ENCODE assay signal across 19 cellular contexts in the genomic region with DNA sequence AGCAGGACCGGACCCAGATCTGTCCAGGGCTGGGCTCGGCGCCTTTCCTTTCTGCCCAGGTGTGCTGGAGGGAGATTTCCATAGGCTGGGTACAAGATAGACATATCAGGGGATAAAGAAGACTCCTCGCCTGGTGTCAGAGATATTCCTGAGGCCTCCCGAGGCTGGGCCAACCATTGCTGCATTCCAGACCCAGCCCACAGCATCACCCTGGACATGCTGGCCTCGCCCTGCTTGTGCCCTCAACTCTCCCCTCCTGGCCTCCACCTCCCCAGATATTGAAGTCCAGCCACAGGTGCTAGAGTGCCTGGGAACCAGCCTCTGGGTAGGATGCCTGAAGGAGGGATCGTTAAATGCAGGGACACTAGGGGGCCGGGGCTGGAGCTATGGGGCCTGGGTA. TPM values are rescaled to one million over a fixed set of nuclear protein-coding genes. Genes with fewer than 3 reads are reported as not detected.
DNase-seq lines count a peak whose midpoint lies in the region; ATAC-seq, FAIRE-seq and TF ChIP-seq lines count a peak whose summit lies in the region.
"Had no signal": no experiment of that assay in that cellular context is flagged by ENCODE, and none has a peak within 500 bp of the region (broad histone marks: within the 10 kb centered on the region; RNA-seq: fewer than 3 reads in every experiment).

No MANE protein-coding gene starts in this region.

- H3K36me3 Mint-ChIP-seq in naive thymus-derived CD4-positive, alpha-beta T cell = no peaks in the 10 kb centered on the region
- H3K36me3 Mint-ChIP-seq: CD4-positive, alpha-beta memory T cell had no signal

- CTCF ChIA-PET in naive thymus-derived CD4-positive, alpha-beta T cell (lab: Charles Lee) = interaction anchor here (0.6 kb wide), 1 partner anchor 19 kb away, joined by 3 read pairs; no protein-coding TSS in a partner anchor

- H3K27ac ChIP-seq in left ventricle myocardium inferior (replicated peaks) (peak overlapping the region; percentile 84), kidney (ENCODE audit: low read depth in 2 of 2, low read length in 2 of 2) (no peak overlapping the region), gastrocnemius medialis (peak overlapping the region in 2 of 4 donors; percentile 58 to 64)
- no peak overlapping the region for H3K27ac ChIP-seq in naive thymus-derived CD4-positive, alpha-beta T cell (ENCODE audit: low read depth, low read length)
- H3K27ac ChIP-seq: A549, C4-2B had no signal

- H3K36me3 ChIP-seq in left ventricle myocardium inferior = no peaks in the 10 kb centered on the region
- H3K36me3 ChIP-seq in kidney (ENCODE audit: control insufficient read depth in 1 of 2, insufficient read depth in 2 of 2, low read length in 2 of 2) = no peaks in the 10 kb centered on the region
- no peaks in the 10 kb centered on the region for H3K36me3 ChIP-seq in gastrocnemius medialis
- H3K36me3 ChIP-seq in naive thymus-derived CD4-positive, alpha-beta T cell (ENCODE audit: control insufficient read depth in 2 of 3, insufficient read depth in 3 of 3, low read length in 3 of 3) = no peaks in the 10 kb centered on the region
- H3K36me3 ChIP-seq: BE2C had no signal

- ATAC-seq in left cardiac atrium (no peak), gastrocnemius medialis (no peak), HG03457 (IDR thresholded peaks at IDR 0.05; ENCODE audit: unreplicated experiment) (no peak)
- no peak for ATAC-seq in naive thymus-derived CD4-positive, alpha-beta T cell
- ATAC-seq: A549, GM12878, HCT116, HepG2 had no signal

- H3K4me3 ChIP-seq in left ventricle myocardium inferior = peak overlapping the region; percentile 60
- no peak overlapping the region for H3K4me3 ChIP-seq in kidney (ENCODE audit: low read length in 2 of 2)
- peak overlapping the region in 3 of 4 donors; percentile 14 to 47 (median 23) for H3K4me3 ChIP-seq in gastrocnemius medialis
- H3K4me3 ChIP-seq in naive thymus-derived CD4-positive, alpha-beta T cell (ENCODE audit: low read length) = no peak overlapping the region
- H3K4me3 ChIP-seq: A549, GM12878 had no signal

- H3K4me1 ChIP-seq in left ventricle myocardium inferior (peaks cover 36% of the 10 kb centered on the region), kidney (ENCODE audit: control insufficient read depth in 1 of 2, insufficient read depth in 1 of 2, low read depth in 1 of 2, low read length in 2 of 2) (peaks cover 5% of the 10 kb centered on the region in 2 donors), gastrocnemius medialis (peaks cover 3 to 6% of the 10 kb centered on the region in 2 donors)
- no peaks in the 10 kb centered on the region for H3K4me1 ChIP-seq in naive thymus-derived CD4-positive, alpha-beta T cell (ENCODE audit: control insufficient read depth in 2 of 2, insufficient read depth in 2 of 2, low read length in 2 of 2)
- H3K4me1 ChIP-seq: BE2C had no signal

- H3K27me3 ChIP-seq in left ventricle myocardium inferior (ENCODE audit: low read depth) (no peaks in the 10 kb centered on the region), gastrocnemius medialis (peaks cover 0 to 3% (median 0%) of the 10 kb centered on the region in 3 donors)
- no peaks in the 10 kb centered on the region for H3K27me3 ChIP-seq in naive thymus-derived CD4-positive, alpha-beta T cell (ENCODE audit: control insufficient read depth in 2 of 2, insufficient read depth in 2 of 2, low read length in 2 of 2)
- H3K27me3 ChIP-seq: BE2C had no signal

- no peaks in the 10 kb centered on the region for H3K9me3 Mint-ChIP-seq in naive thymus-derived CD4-positive, alpha-beta T cell
- H3K9me3 Mint-ChIP-seq: CD4-positive, alpha-beta memory T cell had no signal

- TF ChIP-seq CTCF in left ventricle myocardium inferior (IDR thresholded peaks at IDR 0.05; ENCODE audit: borderline replicate concordance) (no peak), kidney (IDR thresholded peaks at IDR 0.05; ENCODE audit: borderline replicate concordance, extremely low read depth, insufficient read depth) (no peak), gastrocnemius medialis (IDR thresholded peaks at IDR 0.05 in 4 of 5, conservative IDR thresholded peaks at IDR 0.05 in 1 of 5) (no peak)

- in situ Hi-C loops in gastrocnemius medialis (cut with MboI; ENCODE audit: low sequenced_read_pairs in 4 of 4) = loop anchor here in 1 of 4 donors (10.0 kb wide), 2 partner anchors 64 to 154 kb away; a partner anchor contains a TSS

- no peak for TF ChIP-seq POLR2A in gastrocnemius medialis (IDR thresholded peaks at IDR 0.05)

- intact Hi-C loops in left ventricle myocardium inferior (cut with micrococcal nuclease) = loop anchor here (10.0 kb wide), 1 partner anchor 64 kb away; a partner anchor contains a TSS
- intact Hi-C loops in left cardiac atrium (cut with DNase I) = loop anchor here (10.0 kb wide), 2 partner anchors 74 to 154 kb away; a partner anchor contains a TSS
- intact Hi-C loops in kidney (cut with DNase I) = loop anchor here (10.0 kb wide), 1 partner anchor 64 kb away; a partner anchor contains a TSS
- intact Hi-C loops in gastrocnemius medialis (cut with DNase I; ENCODE audit: low total_unique reads) = no loop called here
- intact Hi-C loops in naive thymus-derived CD4-positive, alpha-beta T cell (cut with micrococcal nuclease) = no loop called here

- no peak for DNase-seq in left ventricle myocardium inferior
- DNase-seq in left cardiac atrium = no peak
- peak; percentile 57 for DNase-seq in kidney
- no peak for DNase-seq in gastrocnemius medialis
- DNase-seq in naive thymus-derived CD4-positive, alpha-beta T cell = no peak
- DNase-seq: BE2C; CD4-positive, alpha-beta memory T cell; DMS79 had no signal

- H3K9me3 ChIP-seq in left ventricle myocardium inferior (replicated peaks) (no peaks in the 10 kb centered on the region), kidney (ENCODE audit: control insufficient read depth in 1 of 2, low read length in 2 of 2) (no peaks in the 10 kb centered on the region), gastrocnemius medialis (no peaks in the 10 kb centered on the region)
- H3K9me3 ChIP-seq in naive thymus-derived CD4-positive, alpha-beta T cell (ENCODE audit: control insufficient read depth in 2 of 3, low read length in 3 of 3) = no peaks in the 10 kb centered on the region
- H3K9me3 ChIP-seq: A549, BE2C had no signal

- no peak overlapping the region for H3K9ac ChIP-seq in kidney (ENCODE audit: low read length in 2 of 2)

- no peak overlapping the region for H3K4me3 Mint-ChIP-seq in naive thymus-derived CD4-positive, alpha-beta T cell
- H3K4me3 Mint-ChIP-seq: CD4-positive, alpha-beta memory T cell had no signal

- POLR2A ChIA-PET in naive thymus-derived CD4-positive, alpha-beta T cell (lab: Charles Lee) = no interaction called here

- H3K27me3 Mint-ChIP-seq in naive thymus-derived CD4-positive, alpha-beta T cell = peaks cover 7 to 36% (median 17%) of the 10 kb centered on the region in 5 donors

- no peak for FAIRE-seq in kidney (lab: Jason Lieb, UNC)
- FAIRE-seq: A549, GM12878, GM18507, HepG2, HTR-8/SVneo had no signal

- H3K27ac Mint-ChIP-seq in naive thymus-derived CD4-positive, alpha-beta T cell = no peak overlapping the region
- H3K27ac Mint-ChIP-seq: CD4-positive, alpha-beta memory T cell had no signal

- H3K4me1 Mint-ChIP-seq in naive thymus-derived CD4-positive, alpha-beta T cell = no peaks in the 10 kb centered on the region

RNA-seq across cellular contexts. Expression of a gene that starts 2.1 kb away (rescaled TPM):
- total RNA-seq in left ventricle myocardium inferior (12.6 TPM), left cardiac atrium (10 to 100 TPM; 14.5 to 15.0 TPM), kidney (1.2 TPM), gastrocnemius medialis (10 to 100 TPM; 18.4 to 28.2 (median 20.8) TPM)
- polyA plus RNA-seq in kidney (ENCODE audit: insufficient read depth, low read depth, low replicate concordance) = 3.1 TPM
- not detected for total RNA-seq in naive thymus-derived CD4-positive, alpha-beta T cell
- polyA plus RNA-seq in naive thymus-derived CD4-positive, alpha-beta T cell = not detected
- total RNA-seq: CD4-positive, alpha-beta memory T cell; G401; GM12878; H4; HepG2 had no signal
- polyA plus RNA-seq: A549; AG04450; CD4-positive, alpha-beta memory T cell; GM12878; HepG2 had no signal

RNA-seq across cellular contexts. Expression of a gene that starts 16.2 kb away (rescaled TPM):
- total RNA-seq in left ventricle myocardium inferior (35.2 TPM), left cardiac atrium (10 to 100 TPM; 30.7 to 74.2 TPM), kidney (5.8 TPM), gastrocnemius medialis (1 to 10 TPM in 2 of 4 donors, under 1 TPM in 2; 0.12 to 2.4 (median 1.1) TPM)
- 3.2 TPM for polyA plus RNA-seq in kidney (ENCODE audit: insufficient read depth, low read depth, low replicate concordance)
- total RNA-seq in naive thymus-derived CD4-positive, alpha-beta T cell = 1 to 10 TPM in 1 of 5 experiments, under 1 TPM in 1, not detected in 3; 0.32 to 1.4 TPM
- not detected for polyA plus RNA-seq in naive thymus-derived CD4-positive, alpha-beta T cell
- total RNA-seq: GM12878 had no signal
- polyA plus RNA-seq: GM12878 had no signal

RNA-seq across cellular contexts. Expression of a gene that starts 58.2 kb away (rescaled TPM):
- total RNA-seq in left ventricle myocardium inferior = 12.1 TPM
- 10 to 100 TPM; 10.7 to 15.9 TPM for total RNA-seq in left cardiac atrium
- total RNA-seq in kidney = 1.2 TPM
- polyA plus RNA-seq in kidney (ENCODE audit: insufficient read depth, low read depth, low replicate concordance) = 2.7 TPM
- 1 to 10 TPM in 2 of 4 donors, under 1 TPM in 1, not detected in 1; 0.39 to 3.2 (median 2.0) TPM for total RNA-seq in gastrocnemius medialis
- total RNA-seq in naive thymus-derived CD4-positive, alpha-beta T cell = 1 to 10 TPM in 4 of 5 experiments, under 1 TPM in 1; 0.24 to 9.3 (median 3.7) TPM
- polyA plus RNA-seq in naive thymus-derived CD4-positive, alpha-beta T cell = 1 to 10 TPM; 1.3 to 2.2 TPM

Comparison
In these comparisons a context has a peak if more than half of its experiments do, and no peak if none do; other contexts are left out.
1. H3K4me3 ChIP-seq: peak in left ventricle myocardium inferior (single experiment) and gastrocnemius medialis (3 of 4); none in kidney (0 of 2) and naive thymus-derived CD4-positive, alpha-beta T cell (single experiment).
2. intact Hi-C loops: an anchor here in left ventricle myocardium inferior (10.0 kb wide), left cardiac atrium (10.0 kb wide) and kidney (10.0 kb wide); none called in gastrocnemius medialis and naive thymus-derived CD4-positive, alpha-beta T cell.